ENCODE assay signal across 8 cellular contexts in genomic region chrX:65679071-65679540, GRCh38. TPM values are rescaled to one million over a fixed set of nuclear protein-coding genes. Genes with fewer than 3 reads are reported as not detected.
DNase-seq lines count a peak whose midpoint lies in the region; ATAC-seq and TF ChIP-seq lines count a peak whose summit lies in the region.

No MANE protein-coding gene starts in this region.

- H4K20me1 ChIP-seq in SK-N-SH (ENCODE audit: insufficient read depth) (peaks cover 63% of the 10 kb centered on the region), fibroblast of lung (ENCODE audit: control insufficient read depth, extremely low read depth, insufficient read depth, low read length) (no peaks in the 10 kb centered on the region), H9 (ENCODE audit: control insufficient read depth, insufficient read depth, insufficient read length) (no peaks in the 10 kb centered on the region)

- no peaks in the 10 kb centered on the region for H3K27me3 Mint-ChIP-seq in H9 (ENCODE audit: low read depth)
- H3K27me3 Mint-ChIP-seq in glutamatergic neuron (ENCODE audit: unreplicated experiment) = no peaks in the 10 kb centered on the region

- H3K4me2 ChIP-seq in SK-N-SH (peak overlapping the region; percentile 64), fibroblast of lung (ENCODE audit: extremely low read depth, insufficient read depth, low read length) (peak overlapping the region; percentile 32), H9 (ENCODE audit: insufficient read depth, insufficient read length, low read length) (no peak overlapping the region)

- no peak overlapping the region for H2AFZ ChIP-seq in SK-N-SH (ENCODE audit: low read depth)
- H2AFZ ChIP-seq in fibroblast of lung (ENCODE audit: low read length) = no peak overlapping the region
- H2AFZ ChIP-seq in H9 (ENCODE audit: low read length) = no peak overlapping the region

- TF ChIP-seq CTCF in SK-N-SH (IDR thresholded peaks at IDR 0.05) (no peak), fibroblast of lung (conservative IDR thresholded peaks at IDR 0.05 in 1 of 2, IDR thresholded peaks at IDR 0.05 in 1 of 2; ENCODE audit: low read depth in 1 of 2, low read length in 2 of 2) (no peak), H9 (conservative IDR thresholded peaks at IDR 0.05) (no peak), glutamatergic neuron (IDR thresholded peaks at IDR 0.05; ENCODE audit: partially characterized antibody, unreplicated experiment) (no peak)

- no peak for ATAC-seq in GM18907 (IDR thresholded peaks at IDR 0.05; ENCODE audit: unreplicated experiment)
- no peak for ATAC-seq in HG02571 (IDR thresholded peaks at IDR 0.05; ENCODE audit: unreplicated experiment)

- no peak overlapping the region for H2BK120ac ChIP-seq in H9 (ENCODE audit: low read depth, low read length, poor library complexity, severe bottlenecking)

- CTCF ChIA-PET in SK-N-SH (lab: Yijun Ruan, JAX) = no interaction called here

- H2AK5ac ChIP-seq in H9 (ENCODE audit: insufficient read length, low read length) = no peak overlapping the region

- H3K4me1 Mint-ChIP-seq in H9 (peaks cover 4 to 7% of the 10 kb centered on the region in 2 experiments), glutamatergic neuron (ENCODE audit: low read depth, unreplicated experiment) (no peaks in the 10 kb centered on the region)

- H3K27ac ChIP-seq in SK-N-SH (ENCODE audit: low read depth in 2 of 2, low read length in 1 of 2) = peak overlapping the region in 1 of 2 experiments; percentile 89; a peak in 2 of 4 replicates
- H3K27ac ChIP-seq in fibroblast of lung (ENCODE audit: insufficient read depth, low read length) = peak overlapping the region; percentile 77
- H3K27ac ChIP-seq in H9 (ENCODE audit: insufficient read length, low read depth, low read length) = no peak overlapping the region

- peak overlapping the region; percentile 28; the same call in 1 of the 2 replicates for H3K9ac ChIP-seq in SK-N-SH
- no peak overlapping the region for H3K9ac ChIP-seq in fibroblast of lung (ENCODE audit: insufficient read depth, low read length)
- no peak overlapping the region for H3K9ac ChIP-seq in H9 (ENCODE audit: extremely low read depth, insufficient read length, low read length)

- no peak overlapping the region for H2BK20ac ChIP-seq in H9 (ENCODE audit: low read depth, low read length, poor library complexity, severe bottlenecking)

- H3K4me3 Mint-ChIP-seq in H9 = no peak overlapping the region
- no peak overlapping the region for H3K4me3 Mint-ChIP-seq in glutamatergic neuron (ENCODE audit: unreplicated experiment)

- H4K91ac ChIP-seq in H9 (ENCODE audit: insufficient read length, low read depth, low read length) = no peak overlapping the region

- no peaks in the 10 kb centered on the region for H3K9me3 ChIP-seq in SK-N-SH
- no peaks in the 10 kb centered on the region for H3K9me3 ChIP-seq in fibroblast of lung (ENCODE audit: control insufficient read depth, insufficient read depth, low read depth, low read length)
- peaks cover 28% of the 10 kb centered on the region for H3K9me3 ChIP-seq in H9 (ENCODE audit: control insufficient read depth, low read depth, low read length)

- H3K36me3 Mint-ChIP-seq in H9 (ENCODE audit: insufficient read depth in 1 of 3, low read depth in 3 of 3) (peaks cover 0 to 11% (median 2%) of the 10 kb centered on the region in 3 experiments; a peak in 5 of 7 replicates), glutamatergic neuron (ENCODE audit: unreplicated experiment) (no peaks in the 10 kb centered on the region)

- H4K8ac ChIP-seq in H9 (replicated peaks; ENCODE audit: insufficient read length, low read depth, low read length) = no peak overlapping the region

- POLR2A ChIA-PET in SK-N-SH (lab: Yijun Ruan, JAX) = no interaction called here

- no peak overlapping the region for H2BK12ac ChIP-seq in H9 (ENCODE audit: insufficient read length, low read depth, low read length)

- H4K5ac ChIP-seq in H9 (ENCODE audit: insufficient read length, low read depth, low read length) = no peak overlapping the region

- H3K36me3 ChIP-seq in SK-N-SH (replicated peaks in 1 of 2; ENCODE audit: control insufficient read depth in 1 of 2, insufficient read depth in 2 of 2, low read length in 1 of 2) (no peaks in the 10 kb centered on the region), fibroblast of lung (ENCODE audit: control insufficient read depth, insufficient read depth, low read length) (no peaks in the 10 kb centered on the region)

- no peak overlapping the region for H3K18ac ChIP-seq in H9 (ENCODE audit: insufficient read length, low read depth, low read length)

- H3K27me3 ChIP-seq in SK-N-SH (ENCODE audit: insufficient read depth) = no peaks in the 10 kb centered on the region
- no peaks in the 10 kb centered on the region for H3K27me3 ChIP-seq in fibroblast of lung (ENCODE audit: control insufficient read depth, insufficient read depth, low read length)
- H3K27me3 ChIP-seq in H9 (ENCODE audit: insufficient read depth, low read length) = no peaks in the 10 kb centered on the region

- TF ChIP-seq EP300 in SK-N-SH (IDR thresholded peaks at IDR 0.05; ENCODE audit: borderline replicate concordance in 1 of 2, low read depth in 1 of 2, low read length in 1 of 2) = no peak

- no peaks in the 10 kb centered on the region for H3K23me2 ChIP-seq in H9 (ENCODE audit: insufficient read length, low read depth, low read length, poor library complexity, severe bottlenecking)

- H2BK5ac ChIP-seq in H9 (ENCODE audit: insufficient read length, low read length) = no peak overlapping the region

- H3K27ac Mint-ChIP-seq in H9 = peak overlapping the region in 1 of 3 experiments; percentile 56; a peak in 1 of 7 replicates
- no peak overlapping the region for H3K27ac Mint-ChIP-seq in glutamatergic neuron (ENCODE audit: unreplicated experiment)

- no peak overlapping the region for H3T11ph ChIP-seq in H9 (ENCODE audit: low read length)

- no peak for TF ChIP-seq RAD21 in SK-N-SH (IDR thresholded peaks at IDR 0.05; ENCODE audit: low read length)

- H3K79me2 ChIP-seq in SK-N-SH (ENCODE audit: insufficient read depth) (peaks cover 96% of the 10 kb centered on the region), fibroblast of lung (ENCODE audit: control insufficient read depth, insufficient read depth, low read length) (peaks cover 89% of the 10 kb centered on the region), H9 (ENCODE audit: insufficient read depth, low read length) (peaks cover 17% of the 10 kb centered on the region; the same call in 1 of the 2 replicates)

- H3K4me1 ChIP-seq in SK-N-SH (ENCODE audit: control insufficient read depth in 1 of 2, insufficient read depth in 2 of 2, low read depth in 1 of 2, low read length in 1 of 2) (peaks cover 0 to 9% of the 10 kb centered on the region in 2 experiments; a peak in 1 of 4 replicates), fibroblast of lung (ENCODE audit: control insufficient read depth, extremely low read depth, insufficient read depth, low read length) (peaks cover 5% of the 10 kb centered on the region), H9 (ENCODE audit: insufficient read depth, low read length) (no peaks in the 10 kb centered on the region)

- no peaks in the 10 kb centered on the region for H3K79me1 ChIP-seq in H9 (ENCODE audit: insufficient read depth, low read depth, low read length, poor library complexity, severe bottlenecking)

- H3K23ac ChIP-seq in H9 (ENCODE audit: insufficient read length, low read depth, low read length) = no peak overlapping the region

- H3K9me2 ChIP-seq in SK-N-SH = no peaks in the 10 kb centered on the region

- DNase-seq in HCEC 1CT (peak; percentile 75), SK-N-SH (no peak), fibroblast of lung (ENCODE audit: low read depth in 2 of 2) (peak in 1 of 2 donors; percentile 81), renal cortical epithelial cell (ENCODE audit: low read depth) (peak; percentile 76), H9 (no peak), glutamatergic neuron (no peak)

- no peak overlapping the region for H3K4ac ChIP-seq in H9 (ENCODE audit: low read depth, low read length)

- WGBS in SK-N-SH (ENCODE audit: low lambda C conversion rate) = 0% methylated on average over 1 of the region's 1 CpG
- no CpG with 5 or more reads among the region's 1 CpG for WGBS in H9 (ENCODE audit: extremely low coverage, insufficient read length, low lambda C conversion rate)

- no peak overlapping the region; a peak in 1 of 4 replicates for H3K4me3 ChIP-seq in SK-N-SH (ENCODE audit: low read depth in 2 of 2, low read length in 1 of 2)
- no peak overlapping the region for H3K4me3 ChIP-seq in fibroblast of lung (replicated peaks in 1 of 4; ENCODE audit: control extremely low read depth in 1 of 4, insufficient read depth in 1 of 4, low read depth in 3 of 4, low read length in 4 of 4)

- H3F3A ChIP-seq in SK-N-SH (replicated peaks; ENCODE audit: insufficient read depth) = peaks cover 33% of the 10 kb centered on the region

- H3K14ac ChIP-seq in H9 (ENCODE audit: insufficient read depth, low read length) = no peak overlapping the region

- peaks cover 52 to 67% of the 10 kb centered on the region in 2 experiments for H3K9me3 Mint-ChIP-seq in H9
- H3K9me3 Mint-ChIP-seq in glutamatergic neuron (ENCODE audit: unreplicated experiment) = no peaks in the 10 kb centered on the region

- no peak overlapping the region for H2BK15ac ChIP-seq in H9 (ENCODE audit: low read depth, low read length)

- no peak overlapping the region for H3K56ac ChIP-seq in H9 (ENCODE audit: insufficient read length, low read depth, low read length)

TF ChIP-seq in SK-N-SH, 30 proteins besides CTCF, POLR2A, EP300 and RAD21 (continues in another document):
- TF ChIP-seq JUND (IDR thresholded peaks at IDR 0.05) (no peak), YY1 (IDR thresholded peaks at IDR 0.05; ENCODE audit: low read depth) (no peak)

RNA-seq across cellular contexts. Expression of gene MSN, which starts 11.7 kb away (rescaled TPM):
- polyA plus RNA-seq in SK-N-SH (2012; rRNA removed) = 189 and 226 TPM in 2 replicates
- 139 and 159 TPM in 2 replicates for polyA plus RNA-seq in SK-N-SH (2012; cell fraction: cytosol; rRNA removed)
- polyA plus RNA-seq in SK-N-SH (2012; cell fraction: nucleus; rRNA removed) = 133 and 207 TPM in 2 replicates
- total RNA-seq in fibroblast of lung = 107 and 148 TPM in 2 replicates
- 488 and 590 TPM in 2 replicates for polyA plus RNA-seq in fibroblast of lung
- polyA plus RNA-seq in fibroblast of lung (2012) = 379 and 414 TPM in 2 replicates
- 582 and 606 TPM in 2 replicates for polyA minus RNA-seq in fibroblast of lung (ENCODE audit: low replicate concordance)
- total RNA-seq in renal cortical epithelial cell = 442 and 533 TPM in 2 replicates
- total RNA-seq in H9 (2021) = 126 and 129 TPM in 2 replicates
- 72.3 TPM for total RNA-seq in glutamatergic neuron (ENCODE audit: unreplicated experiment)

Comparison
In these comparisons a context has a peak if more than half of its experiments do, and no peak if none do; other contexts are left out.
1. DNase-seq: peak in HCEC 1CT (single experiment) and renal cortical epithelial cell (single experiment); none in SK-N-SH (single experiment), H9 (single experiment) and glutamatergic neuron (single experiment).